In the genomic region with DNA sequence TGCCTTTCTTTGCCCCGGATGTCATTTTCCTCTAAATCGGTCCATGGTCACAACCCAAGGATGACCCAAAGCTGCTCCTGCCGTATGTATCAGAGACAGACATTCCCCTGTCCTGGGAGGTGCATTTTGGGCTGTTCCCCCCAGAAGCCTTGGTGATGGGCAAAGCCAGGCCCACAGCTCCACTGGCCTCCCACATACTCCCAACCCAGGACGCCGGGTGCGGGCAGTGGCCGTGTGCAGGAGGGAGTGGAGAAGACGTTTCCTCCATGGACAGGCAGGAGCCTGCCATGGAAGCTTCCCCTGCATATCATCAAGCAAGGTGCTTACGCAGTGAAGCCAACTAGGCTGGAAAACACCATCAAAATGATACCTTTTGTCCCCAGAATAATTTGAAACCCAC, we compare ENCODE assay signal across 37 cellular contexts.
"Had no signal": no experiment of that assay in that cellular context is flagged by ENCODE, and none has a peak within 500 bp of the region (broad histone marks: within the 10 kb centered on the region; RNA-seq: fewer than 3 reads in every experiment).

No MANE protein-coding gene starts in this region.

- H3K9me3 ChIP-seq: adrenal gland, breast epithelium, esophagus muscularis mucosa, gastrocnemius medialis had no signal

- DNase-seq: activated B cell treated with CpG ODN at 0.5 μM for 24 hours; activated CD4-positive, alpha-beta T cell treated with anti-CD3 and anti-CD28 coated beads for 48 hours; activated CD4-positive, alpha-beta T cell treated with anti-CD3 and anti-CD28 coated beads, Interleukin-2, amount 50 U/mL, for 1 hour; activated CD4-positive, alpha-beta T cell treated with anti-CD3 and anti-CD28 coated beads, Interleukin-2, amount 50 U/mL, for 48 hours; activated CD8-positive, alpha-beta memory T cell treated with anti-CD3 and anti-CD28 coated beads for 24 hours; activated CD8-positive, alpha-beta T cell treated with anti-CD3 and anti-CD28 coated beads for 36 hours; activated effector memory CD4-positive, alpha-beta T cell treated with anti-CD3 and anti-CD28 coated beads, Interleukin-2, amount 50 U/mL, for 16 hours; activated naive CD4-positive, alpha-beta T cell treated with anti-CD3 and anti-CD28 coated beads for 36 hours; activated naive CD8-positive, alpha-beta T cell treated with anti-CD3 and anti-CD28 coated beads for 36 hours; activated naive CD8-positive, alpha-beta T cell treated with anti-CD3 and anti-CD28 coated beads, Interleukin-2, amount 50 U/mL, for 24 hours; activated T-cell treated with anti-CD3 and anti-CD28 coated beads, Interleukin-2, amount 50 U/mL, for 1 hour; activated T-cell treated with anti-CD3 and anti-CD28 coated beads, Interleukin-2, amount 50 U/mL, for 48 hours; adrenal gland; amygdala; cortex of kidney; dermis blood vessel endothelial cell; effector CD4-positive, alpha-beta T cell; effector memory CD8-positive, alpha-beta T cell; erythroblast; foreskin keratinocyte; gastrocnemius medialis; glutamatergic neuron; heart left ventricle; T-helper 1 cell; T-helper 17 cell; T1000; WERI-Rb-1 had no signal

- ATAC-seq: activated CD4-positive, CD25-positive, alpha-beta regulatory T cell treated with anti-CD3 and anti-CD28 coated beads, Interleukin-2, amount 50 U/mL, for 24 hours; activated CD8-positive, alpha-beta T cell treated with anti-CD3 and anti-CD28 coated beads for 36 hours; activated naive CD8-positive, alpha-beta T cell treated with anti-CD3 and anti-CD28 coated beads, Interleukin-2, amount 50 U/mL, for 24 hours; effector memory CD8-positive, alpha-beta T cell; foreskin keratinocyte; gastrocnemius medialis; heart left ventricle; T-helper 17 cell had no signal

- H3K4me3 Mint-ChIP-seq: activated B cell treated with CpG ODN at 0.5 μM for 24 hours; activated CD8-positive, alpha-beta T cell treated with anti-CD3 and anti-CD28 coated beads for 36 hours; activated naive CD4-positive, alpha-beta T cell treated with anti-CD3 and anti-CD28 coated beads for 36 hours; activated naive CD4-positive, alpha-beta T cell treated with anti-CD3 and anti-CD28 coated beads, Interleukin-2, amount 50 U/mL, for 24 hours; activated naive CD8-positive, alpha-beta T cell treated with anti-CD3 and anti-CD28 coated beads for 36 hours; activated naive CD8-positive, alpha-beta T cell treated with anti-CD3 and anti-CD28 coated beads, Interleukin-2, amount 50 U/mL, for 24 hours; activated T-helper 1 cell treated with anti-CD3 and anti-CD28 coated beads, Interleukin-12 subunit alpha, Interleukin-12 subunit beta, Interleukin-2, Interleukin-4 antibody, amounts not matched to agents 30 ng/mL and 10 ng/mL and 1 ng/mL, durations not matched to agents 14 hours and 24 hours and 36 hours; brain; central memory CD8-positive, alpha-beta T cell; effector memory CD8-positive, alpha-beta T cell; T-helper 17 cell; T-helper 2 cell treated with Interferon-gamma antibody and Interleukin-4, amounts not matched to agents 5 μg/mL and 100 μg/mL, for 36 hours had no signal

- H3K27me3 ChIP-seq: adrenal gland, breast epithelium, esophagus muscularis mucosa, foreskin keratinocyte, gastrocnemius medialis, heart left ventricle had no signal

- H3K4me3 ChIP-seq: adrenal gland, breast epithelium, cardiac muscle cell, esophagus muscularis mucosa, gastrocnemius medialis, heart left ventricle had no signal

- H3K4me1 ChIP-seq: breast epithelium, foreskin keratinocyte had no signal

- H3K27ac Mint-ChIP-seq: activated B cell treated with CpG ODN at 0.5 μM for 24 hours; activated CD8-positive, alpha-beta T cell treated with anti-CD3 and anti-CD28 coated beads for 36 hours; activated naive CD4-positive, alpha-beta T cell treated with anti-CD3 and anti-CD28 coated beads for 36 hours; activated naive CD8-positive, alpha-beta T cell treated with anti-CD3 and anti-CD28 coated beads for 36 hours; activated naive CD8-positive, alpha-beta T cell treated with anti-CD3 and anti-CD28 coated beads, Interleukin-2, amount 50 U/mL, for 24 hours; activated T-helper 1 cell treated with anti-CD3 and anti-CD28 coated beads, Interleukin-12 subunit alpha, Interleukin-12 subunit beta, Interleukin-2, Interleukin-4 antibody, amounts not matched to agents 30 ng/mL and 10 ng/mL and 1 ng/mL, durations not matched to agents 14 hours and 24 hours and 36 hours; activated T-helper 2 cell treated with anti-CD3 and anti-CD28 coated beads, Interferon-gamma antibody, Interleukin-2, Interleukin-4, amounts not matched to agents 10 μg/mL and 5 μg/mL and 100 μg/mL, durations not matched to agents 14 hours and 24 hours and 36 hours; effector memory CD8-positive, alpha-beta T cell; T-helper 17 cell; T-helper 2 cell treated with Interferon-gamma antibody and Interleukin-4, amounts not matched to agents 5 μg/mL and 100 μg/mL, for 36 hours had no signal

- H3K4me1 Mint-ChIP-seq: activated B cell treated with CpG ODN at 0.5 μM for 24 hours; activated naive CD4-positive, alpha-beta T cell treated with anti-CD3 and anti-CD28 coated beads, Interleukin-2, amount 50 U/mL, for 24 hours; activated naive CD8-positive, alpha-beta T cell treated with anti-CD3 and anti-CD28 coated beads for 36 hours; activated naive CD8-positive, alpha-beta T cell treated with anti-CD3 and anti-CD28 coated beads, Interleukin-2, amount 50 U/mL, for 24 hours; central memory CD8-positive, alpha-beta T cell; T-helper 17 cell had no signal

- H3K36me3 Mint-ChIP-seq: brain had no signal

- H3K9me3 Mint-ChIP-seq: activated CD8-positive, alpha-beta T cell treated with anti-CD3 and anti-CD28 coated beads for 36 hours; activated naive CD4-positive, alpha-beta T cell treated with anti-CD3 and anti-CD28 coated beads for 36 hours; activated naive CD4-positive, alpha-beta T cell treated with anti-CD3 and anti-CD28 coated beads, Interleukin-2, amount 50 U/mL, for 24 hours; activated naive CD8-positive, alpha-beta T cell treated with anti-CD3 and anti-CD28 coated beads for 36 hours; activated naive CD8-positive, alpha-beta T cell treated with anti-CD3 and anti-CD28 coated beads, Interleukin-2, amount 50 U/mL, for 24 hours; activated T-helper 1 cell treated with anti-CD3 and anti-CD28 coated beads, Interleukin-12 subunit alpha, Interleukin-12 subunit beta, Interleukin-2, Interleukin-4 antibody, amounts not matched to agents 30 ng/mL and 10 ng/mL and 1 ng/mL, durations not matched to agents 14 hours and 24 hours and 36 hours; activated T-helper 2 cell treated with anti-CD3 and anti-CD28 coated beads, Interferon-gamma antibody, Interleukin-2, Interleukin-4, amounts not matched to agents 10 μg/mL and 5 μg/mL and 100 μg/mL, durations not matched to agents 14 hours and 24 hours and 36 hours; T-helper 2 cell treated with Interferon-gamma antibody and Interleukin-4, amounts not matched to agents 5 μg/mL and 100 μg/mL, for 36 hours had no signal

- H3K36me3 ChIP-seq: adrenal gland, breast epithelium, cardiac muscle cell, gastrocnemius medialis, WERI-Rb-1 had no signal

- H3K27me3 Mint-ChIP-seq: activated B cell treated with CpG ODN at 0.5 μM for 24 hours; activated CD8-positive, alpha-beta T cell treated with anti-CD3 and anti-CD28 coated beads for 36 hours; activated naive CD4-positive, alpha-beta T cell treated with anti-CD3 and anti-CD28 coated beads, Interleukin-2, amount 50 U/mL, for 24 hours; activated naive CD8-positive, alpha-beta T cell treated with anti-CD3 and anti-CD28 coated beads for 36 hours; activated naive CD8-positive, alpha-beta T cell treated with anti-CD3 and anti-CD28 coated beads, Interleukin-2, amount 50 U/mL, for 24 hours; central memory CD8-positive, alpha-beta T cell; effector memory CD8-positive, alpha-beta T cell; T-helper 17 cell had no signal

- H3K27ac ChIP-seq: adrenal gland, breast epithelium, cardiac muscle cell, esophagus muscularis mucosa, foreskin keratinocyte, gastrocnemius medialis, heart left ventricle, WERI-Rb-1 had no signal
